Comparison of ENCODE assay signal across 18 cellular contexts in the genomic region with DNA sequence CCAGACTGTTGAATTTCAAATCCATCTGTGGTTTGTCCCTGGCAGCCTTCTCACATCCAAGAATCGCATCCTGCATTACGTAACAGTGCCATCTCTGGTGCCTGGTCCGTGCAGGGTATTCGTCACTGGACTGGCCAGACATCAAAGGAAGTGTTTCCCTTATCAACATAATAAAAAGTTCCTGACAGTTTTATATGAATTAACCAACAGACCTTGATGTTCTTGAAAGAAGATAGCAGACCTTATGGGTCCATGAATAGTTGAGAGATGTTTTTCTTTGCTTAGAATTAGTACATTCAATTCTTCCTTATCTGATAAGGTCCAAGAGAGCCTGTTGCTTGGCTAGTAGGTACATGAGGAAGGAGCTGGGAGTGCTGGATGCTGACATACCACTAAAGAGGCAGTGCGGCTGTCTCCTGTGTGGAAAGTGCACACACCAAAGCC.
DNase-seq lines count a peak whose midpoint lies in the region; ATAC-seq, FAIRE-seq and TF ChIP-seq lines count a peak whose summit lies in the region.
"Had no signal": no experiment of that assay in that cellular context is flagged by ENCODE, and none has a peak within 500 bp of the region (broad histone marks: within the 10 kb centered on the region; RNA-seq: fewer than 3 reads in every experiment).

No MANE protein-coding gene starts in this region.

- FAIRE-seq in D721Med (lab: Jason Lieb, UNC) = no peak
- FAIRE-seq: kidney had no signal

- peak; percentile 23 to 71 for ATAC-seq in left cardiac atrium
- no peak for ATAC-seq in Right ventricle myocardium inferior
- ATAC-seq in left lobe of liver = peak; percentile 29
- ATAC-seq: activated CD8-positive, alpha-beta T cell treated with anti-CD3 and anti-CD28 coated beads for 36 hours; naive thymus-derived CD4-positive, alpha-beta T cell had no signal

- intact Hi-C loops in left cardiac atrium (cut with DNase I) = no loop called here
- intact Hi-C loops in Right ventricle myocardium inferior (cut with DNase I) = no loop called here

- DNase-seq in left cardiac atrium (peak; percentile 39), Right ventricle myocardium inferior (ENCODE audit: missing footprints) (no peak), cardiac fibroblast (ENCODE audit: low read depth in 2 of 2) (peak; percentile 46 to 83), left lobe of liver (ENCODE audit: low spot score) (no peak), NCI-H2171 (lab: John Stamatoyannopoulos, UW) (no peak), cerebellar nuclear complex (lab: John Stamatoyannopoulos, UW) (no peak), D721Med (ENCODE audit: insufficient read length, low spot score) (no peak), AG20443 (ENCODE audit: low spot score) (no peak)
- DNase-seq: activated CD8-positive, alpha-beta T cell treated with anti-CD3 and anti-CD28 coated beads for 36 hours; COR-L47; effector memory CD4-positive, alpha-beta T cell; GF-D8; kidney; naive thymus-derived CD4-positive, alpha-beta T cell; retina; SHP77; stimulated activated CD4-positive, alpha-beta T cell treated with anti-CD3 and anti-CD28 coated beads, Interleukin-2, amount 100 ng/mL, for 48 hours; tibial artery had no signal

- H3K4me3 ChIP-seq in cardiac fibroblast (replicated peaks in 1 of 2; ENCODE audit: low read depth in 2 of 2, low read length in 2 of 2) = no peak overlapping the region
- H3K4me3 ChIP-seq: tibial artery had no signal

- no peak for TF ChIP-seq CTCF in cardiac fibroblast (IDR thresholded peaks at IDR 0.05; ENCODE audit: low read depth, low read length)
- TF ChIP-seq CTCF in D721Med (IDR thresholded peaks at IDR 0.05; ENCODE audit: insufficient read depth, missing control alignments) = no peak

Comparison
In these comparisons a context has a peak if more than half of its experiments do, and no peak if none do; other contexts are left out.
1. DNase-seq: peak in left cardiac atrium (single experiment) and cardiac fibroblast (2 of 2); none in Right ventricle myocardium inferior (single experiment), left lobe of liver (single experiment), NCI-H2171 (single experiment), cerebellar nuclear complex (0 of 2), D721Med (single experiment) and AG20443 (single experiment).